ENCODE assay signal across 31 cellular contexts in the genomic region with DNA sequence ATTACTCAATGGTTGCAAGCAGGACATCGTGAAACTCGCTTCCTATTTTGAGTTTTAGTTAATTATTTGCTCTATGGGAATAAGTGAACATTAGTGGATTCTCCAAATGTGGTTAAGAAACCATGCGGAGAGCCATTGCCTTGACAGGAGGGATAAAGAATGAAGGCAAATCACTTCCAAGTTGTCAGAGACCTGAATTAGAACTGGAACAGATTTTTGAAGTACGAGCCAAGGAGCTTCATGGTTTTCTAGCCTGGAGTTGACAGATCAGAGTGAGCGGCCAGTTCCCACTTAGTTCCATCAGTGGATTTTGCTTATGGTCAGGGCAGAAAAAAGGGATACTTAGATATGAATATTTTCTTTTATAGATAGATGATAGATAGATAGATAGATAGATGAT.
"Had no signal": no experiment of that assay in that cellular context is flagged by ENCODE, and none has a peak within 500 bp of the region (broad histone marks: within the 10 kb centered on the region; RNA-seq: fewer than 3 reads in every experiment).

No MANE protein-coding gene starts in this region.

- DNase-seq: activated CD4-positive, alpha-beta memory T cell treated with anti-CD3 and anti-CD28 coated beads for 36 hours; activated CD4-positive, alpha-beta T cell treated with anti-CD3 and anti-CD28 coated beads, Interleukin-2, amount 10 ng/mL, durations not matched to agents 24 days and 14 days; activated CD4-positive, CD25-positive, alpha-beta regulatory T cell treated with anti-CD3 and anti-CD28 coated beads, Interleukin-2, amount 50 U/mL, for 72 hours; activated CD8-positive, alpha-beta memory T cell treated with anti-CD3 and anti-CD28 coated beads, Interleukin-2, amount 50 U/mL, for 4 hours; activated effector memory CD4-positive, alpha-beta T cell treated with anti-CD3 and anti-CD28 coated beads, Interleukin-2, amount 50 U/mL, for 16 hours; activated naive CD4-positive, alpha-beta T cell treated with anti-CD3 and anti-CD28 coated beads for 36 hours; activated naive CD8-positive, alpha-beta T cell treated with anti-CD3 and anti-CD28 coated beads for 36 hours; activated T-cell treated with anti-CD3 and anti-CD28 coated beads, Interleukin-2, amount 50 U/mL, for 1 hour; adrenal gland; aorta; central memory CD4-positive, alpha-beta T cell; dermis blood vessel endothelial cell; effector CD4-positive, alpha-beta T cell; foreskin keratinocyte; left lung; lower lobe of right lung; mesendoderm; natural killer cell; occipital lobe; right cardiac atrium; stimulated activated CD4-positive, alpha-beta T cell treated with anti-CD3 and anti-CD28 coated beads, Interleukin-15, amount 100 ng/mL, for 24 hours; stimulated activated CD4-positive, alpha-beta T cell treated with anti-CD3 and anti-CD28 coated beads, Interleukin-2, amount 100 ng/mL, for 24 hours; stimulated activated naive B cell treated with anti-CD40 and anti-IgM and Interleukin-4, amounts not matched to agents 10 μg/mL and 1 μg/mL and 100 μg/mL, for 72 hours had no signal

- H3K9ac ChIP-seq: neural progenitor cell, parathyroid adenoma had no signal

- H3K79me2 ChIP-seq: parathyroid adenoma had no signal

- H3K36me3 Mint-ChIP-seq: activated CD4-positive, alpha-beta memory T cell treated with anti-CD3 and anti-CD28 coated beads for 36 hours; activated naive CD8-positive, alpha-beta T cell treated with anti-CD3 and anti-CD28 coated beads for 36 hours; neural progenitor cell; stimulated activated naive B cell treated with anti-CD40 and anti-IgM and Interleukin-4, amounts not matched to agents 10 μg/mL and 1 μg/mL and 100 μg/mL, for 72 hours had no signal

- H3K27me3 ChIP-seq: adrenal gland, breast epithelium, esophagus muscularis mucosa, foreskin keratinocyte, left lung, neural progenitor cell, suprapubic skin, tibial nerve had no signal

- H3K4me3 Mint-ChIP-seq: activated CD4-positive, alpha-beta memory T cell treated with anti-CD3 and anti-CD28 coated beads for 36 hours; activated CD4-positive, alpha-beta T cell treated with anti-CD3 and anti-CD28 coated beads, Interleukin-2, amount 10 ng/mL, durations not matched to agents 24 days and 14 days; activated naive CD4-positive, alpha-beta T cell treated with anti-CD3 and anti-CD28 coated beads for 36 hours; activated naive CD8-positive, alpha-beta T cell treated with anti-CD3 and anti-CD28 coated beads for 36 hours; activated T-helper 1 cell treated with anti-CD3 and anti-CD28 coated beads, Interleukin-12 subunit alpha, Interleukin-12 subunit beta, Interleukin-2, Interleukin-4 antibody, amounts not matched to agents 30 ng/mL and 10 ng/mL and 1 ng/mL, durations not matched to agents 14 hours and 24 hours and 36 hours; natural killer cell; neural progenitor cell; stimulated activated naive B cell treated with anti-CD40 and anti-IgM and Interleukin-4, amounts not matched to agents 10 μg/mL and 1 μg/mL and 100 μg/mL, for 72 hours had no signal

- H3K27me3 Mint-ChIP-seq: activated CD4-positive, alpha-beta memory T cell treated with anti-CD3 and anti-CD28 coated beads for 36 hours; activated CD4-positive, alpha-beta T cell treated with anti-CD3 and anti-CD28 coated beads, Interleukin-2, amount 10 ng/mL, durations not matched to agents 24 days and 14 days; activated naive CD8-positive, alpha-beta T cell treated with anti-CD3 and anti-CD28 coated beads for 36 hours; stimulated activated naive B cell treated with anti-CD40 and anti-IgM and Interleukin-4, amounts not matched to agents 10 μg/mL and 1 μg/mL and 100 μg/mL, for 72 hours had no signal

- FAIRE-seq: colon had no signal

- ATAC-seq: foreskin keratinocyte; left lung; lower lobe of right lung; natural killer cell; right cardiac atrium; stimulated activated naive B cell treated with anti-CD40 and anti-IgM and Interleukin-4, amounts not matched to agents 10 μg/mL and 1 μg/mL and 100 μg/mL, for 72 hours had no signal

- H3K4me1 ChIP-seq: adrenal gland, breast epithelium, esophagus muscularis mucosa, left lung, lower lobe of right lung, neural progenitor cell, parathyroid adenoma, suprapubic skin, tibial nerve had no signal

- H3K4me3 ChIP-seq: adrenal gland, breast epithelium, esophagus muscularis mucosa, left lung, lower lobe of right lung, neural progenitor cell, suprapubic skin, tibial nerve had no signal

- H2AFZ ChIP-seq: neural progenitor cell, parathyroid adenoma had no signal

- H3K27ac ChIP-seq: adrenal gland, breast epithelium, esophagus muscularis mucosa, foreskin keratinocyte, left lung, lower lobe of right lung, neural progenitor cell, parathyroid adenoma, suprapubic skin, tibial nerve had no signal

- H3K9me3 ChIP-seq: adrenal gland, breast epithelium, esophagus muscularis mucosa, lower lobe of right lung, suprapubic skin, tibial nerve had no signal

- H3K9me3 Mint-ChIP-seq: neural progenitor cell had no signal

- H3K36me3 ChIP-seq: adrenal gland, breast epithelium, esophagus muscularis mucosa, left lung, lower lobe of right lung, neural progenitor cell, suprapubic skin, tibial nerve had no signal

- H3K4me1 Mint-ChIP-seq: activated CD4-positive, alpha-beta T cell treated with anti-CD3 and anti-CD28 coated beads, Interleukin-2, amount 10 ng/mL, durations not matched to agents 24 days and 14 days; activated naive CD8-positive, alpha-beta T cell treated with anti-CD3 and anti-CD28 coated beads for 36 hours; natural killer cell; neural progenitor cell; stimulated activated naive B cell treated with anti-CD40 and anti-IgM and Interleukin-4, amounts not matched to agents 10 μg/mL and 1 μg/mL and 100 μg/mL, for 72 hours had no signal

- H3K4me2 ChIP-seq: neural progenitor cell had no signal

- H3K27ac Mint-ChIP-seq: activated CD4-positive, alpha-beta memory T cell treated with anti-CD3 and anti-CD28 coated beads for 36 hours; activated CD4-positive, alpha-beta T cell treated with anti-CD3 and anti-CD28 coated beads, Interleukin-2, amount 10 ng/mL, durations not matched to agents 24 days and 14 days; activated naive CD4-positive, alpha-beta T cell treated with anti-CD3 and anti-CD28 coated beads for 36 hours; activated naive CD8-positive, alpha-beta T cell treated with anti-CD3 and anti-CD28 coated beads for 36 hours; activated T-helper 1 cell treated with anti-CD3 and anti-CD28 coated beads, Interleukin-12 subunit alpha, Interleukin-12 subunit beta, Interleukin-2, Interleukin-4 antibody, amounts not matched to agents 30 ng/mL and 10 ng/mL and 1 ng/mL, durations not matched to agents 14 hours and 24 hours and 36 hours; natural killer cell; neural progenitor cell; stimulated activated naive B cell treated with anti-CD40 and anti-IgM and Interleukin-4, amounts not matched to agents 10 μg/mL and 1 μg/mL and 100 μg/mL, for 72 hours had no signal
